9 cellular contexts compared by ENCODE assay signal in the genomic region with DNA sequence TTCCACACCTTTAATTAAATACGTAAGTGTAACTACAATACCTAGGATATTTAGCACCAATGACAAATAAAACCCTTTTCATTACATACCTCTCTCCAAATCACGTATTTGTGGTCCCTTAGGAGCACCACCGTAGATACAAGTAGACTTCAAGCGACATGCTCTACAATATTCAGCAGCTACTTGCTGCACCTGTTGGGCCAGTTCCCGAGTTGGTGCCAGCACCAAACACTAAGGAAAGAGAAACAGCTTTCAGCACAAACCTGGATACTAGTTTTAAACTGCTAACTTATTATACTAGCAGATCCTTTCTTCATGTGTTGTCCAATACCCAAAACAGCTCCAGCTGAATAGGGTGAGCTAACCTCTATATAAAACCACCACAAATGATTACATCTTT.
DNase-seq lines count a peak whose midpoint lies in the region; ATAC-seq and TF ChIP-seq lines count a peak whose summit lies in the region.
"Had no signal": no experiment of that assay in that cellular context is flagged by ENCODE, and none has a peak within 500 bp of the region (broad histone marks: within the 10 kb centered on the region; RNA-seq: fewer than 3 reads in every experiment).

No MANE protein-coding gene starts in this region.

- H3K4me3 ChIP-seq in coronary artery (peak overlapping the region; percentile 90), skin epidermis (peak overlapping the region in 5 of 7 experiments; percentile 64 to 97 (median 84))

- H3K27ac Mint-ChIP-seq in T-helper 1 cell treated with Interleukin-12 subunit alpha and Interleukin-12 subunit beta and Interleukin-4 antibody, amounts not matched to agents 30 μg/mL and 1 μg/mL, for 36 hours = peak overlapping the region; percentile 49

- H3K9me3 Mint-ChIP-seq in T-helper 1 cell treated with Interleukin-12 subunit alpha and Interleukin-12 subunit beta and Interleukin-4 antibody, amounts not matched to agents 30 μg/mL and 1 μg/mL, for 36 hours = no peaks in the 10 kb centered on the region

- H3K27ac ChIP-seq in coronary artery = peak overlapping the region; percentile 28 to 99
- peak overlapping the region in 2 of 21 experiments; percentile 9 to 27 for H3K27ac ChIP-seq in skin epidermis

- no peak for TF ChIP-seq CTCF in coronary artery (IDR thresholded peaks at IDR 0.05)

- H3K4me3 Mint-ChIP-seq in T-helper 1 cell treated with Interleukin-12 subunit alpha and Interleukin-12 subunit beta and Interleukin-4 antibody, amounts not matched to agents 30 μg/mL and 1 μg/mL, for 36 hours = peak overlapping the region; percentile 19

- ATAC-seq in HG02981 (IDR thresholded peaks at IDR 0.05; ENCODE audit: unreplicated experiment) = no peak
- no peak for ATAC-seq in GM21737 (IDR thresholded peaks at IDR 0.05; ENCODE audit: unreplicated experiment)

- peaks cover 60% of the 10 kb centered on the region for H3K4me1 Mint-ChIP-seq in T-helper 1 cell treated with Interleukin-12 subunit alpha and Interleukin-12 subunit beta and Interleukin-4 antibody, amounts not matched to agents 30 μg/mL and 1 μg/mL, for 36 hours (ENCODE audit: low read depth)

- H3K36me3 Mint-ChIP-seq in T-helper 1 cell treated with Interleukin-12 subunit alpha and Interleukin-12 subunit beta and Interleukin-4 antibody, amounts not matched to agents 30 μg/mL and 1 μg/mL, for 36 hours (ENCODE audit: low read depth) = peaks cover 69% of the 10 kb centered on the region

- H3K27me3 Mint-ChIP-seq in T-helper 1 cell treated with Interleukin-12 subunit alpha and Interleukin-12 subunit beta and Interleukin-4 antibody, amounts not matched to agents 30 μg/mL and 1 μg/mL, for 36 hours (ENCODE audit: low read depth) = no peaks in the 10 kb centered on the region

- DNase-seq in T-helper 1 cell = no peak
- no peak for DNase-seq in coronary artery (ENCODE audit: low spot score)
- DNase-seq: 8988T; NCI-H524; stimulated activated CD4-positive, alpha-beta T cell treated with anti-CD3 and anti-CD28 coated beads, Interleukin-4, amount 100 ng/mL, for 1 hour had no signal
